ENCODE assay signal across 15 cellular contexts in the genomic region with DNA sequence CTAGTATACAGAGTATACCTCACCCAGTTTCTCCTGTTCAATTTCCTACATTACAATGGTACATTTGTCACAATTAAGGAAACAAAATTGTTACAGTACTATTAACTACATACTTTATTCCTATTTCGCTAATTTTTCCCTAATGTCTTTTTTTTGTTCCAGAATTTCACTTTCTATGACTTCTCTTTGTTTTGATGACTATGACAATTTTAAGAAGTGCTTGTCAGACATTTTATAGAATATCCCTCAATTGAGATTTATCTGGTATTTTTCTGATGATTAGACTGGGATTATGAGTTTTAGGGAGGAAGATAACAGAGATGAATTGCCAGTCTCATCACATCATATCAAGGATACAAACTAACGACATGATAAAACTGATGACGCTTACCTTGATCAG. TPM values are rescaled to one million over a fixed set of nuclear protein-coding genes. Genes with fewer than 3 reads are reported as not detected.
DNase-seq lines count a peak whose midpoint lies in the region; ATAC-seq and TF ChIP-seq lines count a peak whose summit lies in the region.
"Had no signal": no experiment of that assay in that cellular context is flagged by ENCODE, and none has a peak within 500 bp of the region (broad histone marks: within the 10 kb centered on the region; RNA-seq: fewer than 3 reads in every experiment).

No MANE protein-coding gene starts in this region.

- H4K20me1 ChIP-seq in mammary epithelial cell (ENCODE audit: insufficient read depth, low read length) = no peaks in the 10 kb centered on the region

- H3K27ac ChIP-seq in SK-N-MC (peak overlapping the region; percentile 51; the same call in 1 of the 2 replicates), mammary epithelial cell (ENCODE audit: insufficient read depth, low read depth, low read length) (no peak overlapping the region), subcutaneous abdominal adipose tissue (ENCODE audit: low read depth, low read length) (peak overlapping the region; percentile 49)
- H3K27ac ChIP-seq: heart left ventricle, PC-9 had no signal

- DNase-seq in activated naive CD4-positive, alpha-beta T cell treated with anti-CD3 and anti-CD28 coated beads for 36 hours = no peak
- DNase-seq in SK-N-MC (ENCODE audit: low read depth, low spot score) (no peak), mammary epithelial cell (no peak)
- DNase-seq: HCEC 1CT, heart left ventricle, islet precursor cell, NCI-H2029 treated with DMSO at 0.1 percent for 48 hours, NCI-H526, PC-9 had no signal

- no peak overlapping the region for H3K4me3 ChIP-seq in SK-N-MC
- no peak overlapping the region for H3K4me3 ChIP-seq in mammary epithelial cell (replicated peaks in 1 of 3; ENCODE audit: insufficient read depth in 1 of 3, low read depth in 2 of 3, low read length in 3 of 3)
- H3K4me3 ChIP-seq in subcutaneous abdominal adipose tissue (ENCODE audit: low read depth in 1 of 5, low read length in 5 of 5) = no peak overlapping the region
- H3K4me3 ChIP-seq: heart left ventricle, PC-9 had no signal

- no peaks in the 10 kb centered on the region for H3K27me3 Mint-ChIP-seq in activated naive CD4-positive, alpha-beta T cell treated with anti-CD3 and anti-CD28 coated beads, Interleukin-2, amount 50 U/mL, for 24 hours
- no peaks in the 10 kb centered on the region for H3K27me3 Mint-ChIP-seq in activated naive CD4-positive, alpha-beta T cell treated with anti-CD3 and anti-CD28 coated beads for 36 hours (ENCODE audit: low read depth)

- no peaks in the 10 kb centered on the region for H3K9me3 ChIP-seq in SK-N-MC (ENCODE audit: low read depth, low read length)
- H3K9me3 ChIP-seq in mammary epithelial cell (replicated peaks; ENCODE audit: insufficient read depth, low read length) = peaks cover under 1% of the 10 kb centered on the region
- no peaks in the 10 kb centered on the region for H3K9me3 ChIP-seq in subcutaneous abdominal adipose tissue (ENCODE audit: control insufficient read depth in 5 of 5, low read length in 5 of 5)
- H3K9me3 ChIP-seq: heart left ventricle had no signal

- peaks cover 58% of the 10 kb centered on the region for H3K4me1 Mint-ChIP-seq in activated naive CD4-positive, alpha-beta T cell treated with anti-CD3 and anti-CD28 coated beads, Interleukin-2, amount 50 U/mL, for 24 hours
- peaks cover 44% of the 10 kb centered on the region for H3K4me1 Mint-ChIP-seq in activated naive CD4-positive, alpha-beta T cell treated with anti-CD3 and anti-CD28 coated beads for 36 hours (ENCODE audit: low read depth)

- TF ChIP-seq CTCF in mammary epithelial cell (conservative IDR thresholded peaks at IDR 0.05 in 1 of 2, IDR thresholded peaks at IDR 0.05 in 1 of 2; ENCODE audit: extremely low read depth in 1 of 2, insufficient read depth in 1 of 2, low read depth in 1 of 2, low read length in 2 of 2) = no peak

- H3K9ac ChIP-seq in SK-N-MC (ENCODE audit: insufficient read length) = no peak overlapping the region
- peak overlapping the region; percentile 11 for H3K9ac ChIP-seq in mammary epithelial cell (ENCODE audit: insufficient read depth, low read length)
- no peak overlapping the region for H3K9ac ChIP-seq in subcutaneous abdominal adipose tissue (ENCODE audit: low read length in 5 of 5)

- CTCF ChIA-PET in activated naive CD4-positive, alpha-beta T cell treated with anti-CD3 and anti-CD28 coated beads for 36 hours (lab: Charles Lee) = no interaction called here
- CTCF ChIA-PET in mammary epithelial cell (lab: Charles Lee; ENCODE audit: low non-redundant PET) = no interaction called here

- H3K27me3 ChIP-seq in mammary epithelial cell (ENCODE audit: insufficient read depth, low read length) (no peaks in the 10 kb centered on the region), subcutaneous abdominal adipose tissue (ENCODE audit: control insufficient read depth in 5 of 5, insufficient read depth in 4 of 5, low read length in 5 of 5) (no peaks in the 10 kb centered on the region)
- H3K27me3 ChIP-seq: heart left ventricle had no signal

- no peak overlapping the region for H2AFZ ChIP-seq in mammary epithelial cell (ENCODE audit: low read depth, low read length)
- H2AFZ ChIP-seq: PC-9 had no signal

- H3K4me1 ChIP-seq in mammary epithelial cell (ENCODE audit: insufficient read depth, low read length) (peaks cover 8% of the 10 kb centered on the region), subcutaneous abdominal adipose tissue (ENCODE audit: control insufficient read depth in 5 of 5, insufficient read depth in 5 of 5, low read length in 5 of 5) (peaks cover 5 to 30% (median 26%) of the 10 kb centered on the region in 5 donors)

- dilution Hi-C loops in mammary epithelial cell (cut with HindIII; ENCODE audit: low sequenced_read_pairs) = no loop called here

- intact Hi-C loops in activated naive CD4-positive, alpha-beta T cell treated with anti-CD3 and anti-CD28 coated beads for 36 hours (cut with micrococcal nuclease) = no loop called here
- intact Hi-C loops in mammary epithelial cell (cut with micrococcal nuclease) = no loop called here

- WGBS in mammary epithelial cell (ENCODE audit: low coverage, missing lambda C conversion rate) = 91% methylated on average over 3 of the region's 3 CpGs

- H3K36me3 Mint-ChIP-seq in activated naive CD4-positive, alpha-beta T cell treated with anti-CD3 and anti-CD28 coated beads, Interleukin-2, amount 50 U/mL, for 24 hours = peaks cover 5% of the 10 kb centered on the region
- H3K36me3 Mint-ChIP-seq in activated naive CD4-positive, alpha-beta T cell treated with anti-CD3 and anti-CD28 coated beads for 36 hours (ENCODE audit: low read depth) = peaks cover 8% of the 10 kb centered on the region

- H3K79me2 ChIP-seq in mammary epithelial cell (ENCODE audit: insufficient read depth, low read length) = peaks cover 81% of the 10 kb centered on the region

- H3K27ac Mint-ChIP-seq in activated naive CD4-positive, alpha-beta T cell treated with anti-CD3 and anti-CD28 coated beads, Interleukin-2, amount 50 U/mL, for 24 hours = peak overlapping the region; percentile 53
- H3K27ac Mint-ChIP-seq in activated naive CD4-positive, alpha-beta T cell treated with anti-CD3 and anti-CD28 coated beads for 36 hours = no peak overlapping the region

- in situ Hi-C loops in mammary epithelial cell (cut with MboI; ENCODE audit: low sequenced_read_pairs in 2 of 2) = no loop called here

- peak overlapping the region; percentile 47 for H3K4me3 Mint-ChIP-seq in activated naive CD4-positive, alpha-beta T cell treated with anti-CD3 and anti-CD28 coated beads, Interleukin-2, amount 50 U/mL, for 24 hours
- no peak overlapping the region for H3K4me3 Mint-ChIP-seq in activated naive CD4-positive, alpha-beta T cell treated with anti-CD3 and anti-CD28 coated beads for 36 hours

- ATAC-seq in HG03571 (IDR thresholded peaks at IDR 0.05; ENCODE audit: unreplicated experiment) = no peak
- no peak for ATAC-seq in GM21367 (IDR thresholded peaks at IDR 0.05; ENCODE audit: unreplicated experiment)
- ATAC-seq in GM18502 (IDR thresholded peaks at IDR 0.05; ENCODE audit: poor library complexity, unreplicated experiment) = no peak
- ATAC-seq: heart left ventricle, SK-N-SH treated with all-trans-retinoic acid at 6 μM for 48 hours had no signal

- H3K36me3 ChIP-seq in SK-N-MC (ENCODE audit: insufficient read depth, low read length) = peaks cover 4% of the 10 kb centered on the region
- no peaks in the 10 kb centered on the region for H3K36me3 ChIP-seq in mammary epithelial cell (ENCODE audit: insufficient read depth, low read length)
- no peaks in the 10 kb centered on the region for H3K36me3 ChIP-seq in subcutaneous abdominal adipose tissue (ENCODE audit: control insufficient read depth in 5 of 5, insufficient read depth in 5 of 5, low read length in 5 of 5)
- H3K36me3 ChIP-seq: heart left ventricle had no signal

- BruUV-seq in mammary epithelial cell (replicated peaks; lab: Mats Ljungman, UMichigan) = no TSS peak

- no peaks in the 10 kb centered on the region for H3K9me3 Mint-ChIP-seq in activated naive CD4-positive, alpha-beta T cell treated with anti-CD3 and anti-CD28 coated beads, Interleukin-2, amount 50 U/mL, for 24 hours
- H3K9me3 Mint-ChIP-seq in activated naive CD4-positive, alpha-beta T cell treated with anti-CD3 and anti-CD28 coated beads for 36 hours = peaks cover under 1% of the 10 kb centered on the region

- H3K4me2 ChIP-seq in mammary epithelial cell (ENCODE audit: insufficient read depth, low read depth, low read length) = peak overlapping the region; percentile 28
- H3K4me2 ChIP-seq: PC-9 had no signal

RNA-seq across cellular contexts. Expression of a gene that starts 3.6 kb away (rescaled TPM):
- total RNA-seq in activated naive CD4-positive, alpha-beta T cell treated with anti-CD3 and anti-CD28 coated beads for 36 hours = 10 to 100 TPM; 38.9 to 39.5 TPM
- total RNA-seq in mammary epithelial cell = 10 to 100 TPM; 33.4 to 43.3 TPM
- polyA plus RNA-seq in mammary epithelial cell = 13.6 TPM
- 57.5 TPM for polyA minus RNA-seq in mammary epithelial cell
